In genomic region chr10:86955501-86956194, GRCh38 we compare ENCODE assay signal across 15 cellular contexts. TPM values are rescaled to one million over a fixed set of nuclear protein-coding genes. Genes with fewer than 3 reads are reported as not detected.
DNase-seq lines count a peak whose midpoint lies in the region; TF ChIP-seq lines count a peak whose summit lies in the region.
"Had no signal": no experiment of that assay in that cellular context is flagged by ENCODE, and none has a peak within 500 bp of the region (broad histone marks: within the 10 kb centered on the region; RNA-seq: fewer than 3 reads in every experiment).

No MANE protein-coding gene starts in this region.

- H3K27me3 ChIP-seq in Peyer's patch (no peaks in the 10 kb centered on the region), esophagus muscularis mucosa (no peaks in the 10 kb centered on the region), mesendoderm (ENCODE audit: insufficient read depth, low read length, poor library complexity) (no peaks in the 10 kb centered on the region), testis (no peaks in the 10 kb centered on the region)
- H3K27me3 ChIP-seq: body of pancreas had no signal

- H3K4ac ChIP-seq in mesendoderm (ENCODE audit: low read depth, low read length): no peak overlapping the region

- peak overlapping the region; percentile 54 for H3K23ac ChIP-seq in mesendoderm (ENCODE audit: low read length)

- H3K18ac ChIP-seq in mesendoderm (ENCODE audit: low read length): peak overlapping the region; percentile 72

- TF ChIP-seq EP300 in esophagus muscularis mucosa (IDR thresholded peaks at IDR 0.05): no peak

- peak in 1 of 3 donors; percentile 46 for DNase-seq in Peyer's patch
- DNase-seq in esophagus muscularis mucosa (ENCODE audit: extremely low spot score): no peak
- DNase-seq in mesendoderm: peak; percentile 52
- no peak for DNase-seq in testis
- DNase-seq in hypothalamus (lab: John Stamatoyannopoulos, UW): no peak
- no peak for DNase-seq in cerebellar cortex (ENCODE audit: low spot score)
- no peak for DNase-seq in AML-193 (lab: John Stamatoyannopoulos, UW)
- no peak for DNase-seq in MV-4-11 (lab: John Stamatoyannopoulos, UW)
- DNase-seq: activated CD4-positive, CD25-positive, alpha-beta regulatory T cell; NCI-H510A; SIG-M5 had no signal

- H3K9ac ChIP-seq in mesendoderm (ENCODE audit: low read length): peak overlapping the region; percentile 41

- H3K79me2 ChIP-seq in mesendoderm (ENCODE audit: control insufficient read depth, insufficient read depth, low read length): no peaks in the 10 kb centered on the region

- intact Hi-C loops in esophagus muscularis mucosa (cut with DNase I): no loop called here
- intact Hi-C loops in testis (cut with DNase I; ENCODE audit: low total_unique reads): no loop called here

- TF ChIP-seq CTCF in Peyer's patch (IDR thresholded peaks at IDR 0.05): no peak
- no peak for TF ChIP-seq CTCF in esophagus muscularis mucosa (IDR thresholded peaks at IDR 0.05)
- no peak for TF ChIP-seq CTCF in testis (IDR thresholded peaks at IDR 0.05)

- H3K27ac ChIP-seq in Peyer's patch (peak overlapping the region in 3 of 4 donors; percentile 32 to 71 (median 62)), esophagus muscularis mucosa (replicated peaks in 1 of 4) (peak overlapping the region; percentile 65 to 82 (median 75)), mesendoderm (ENCODE audit: low read depth, low read length) (peak overlapping the region; percentile 79), testis (peak overlapping the region; percentile 87)
- H3K27ac ChIP-seq: HL-60 had no signal

- peak overlapping the region; percentile 40 for H2BK120ac ChIP-seq in mesendoderm (ENCODE audit: low read depth, low read length)

- H3K36me3 ChIP-seq in Peyer's patch (no peaks in the 10 kb centered on the region), esophagus muscularis mucosa (peaks cover 0 to 3% (median 0%) of the 10 kb centered on the region in 4 donors), mesendoderm (ENCODE audit: control insufficient read depth, insufficient read depth, low read length) (no peaks in the 10 kb centered on the region), testis (ENCODE audit: low read depth, missing control alignments) (no peaks in the 10 kb centered on the region)

- H2BK15ac ChIP-seq in mesendoderm (replicated peaks; ENCODE audit: low read depth): no peak overlapping the region

- H3K4me3 ChIP-seq in Peyer's patch (peak overlapping the region in 2 of 4 donors; percentile 24 to 28), esophagus muscularis mucosa (peak overlapping the region; percentile 43 to 55 (median 43)), mesendoderm (ENCODE audit: low read length) (no peak overlapping the region), testis (no peak overlapping the region)
- H3K4me3 ChIP-seq: body of pancreas had no signal

- H2BK5ac ChIP-seq in mesendoderm (ENCODE audit: low read length): peak overlapping the region; percentile 88

- no peak overlapping the region for H4K5ac ChIP-seq in mesendoderm (ENCODE audit: low read length)

- no peaks in the 10 kb centered on the region for H3K79me1 ChIP-seq in mesendoderm (ENCODE audit: low read length)

- no peak for TF ChIP-seq POLR2A in Peyer's patch (IDR thresholded peaks at IDR 0.05)
- TF ChIP-seq POLR2A in esophagus muscularis mucosa (IDR thresholded peaks at IDR 0.05; ENCODE audit: low read depth): no peak
- no peak for TF ChIP-seq POLR2A in testis (IDR thresholded peaks at IDR 0.05)

- peak overlapping the region; percentile 77 for H3K56ac ChIP-seq in mesendoderm (ENCODE audit: low read length)

- no peak overlapping the region for H4K8ac ChIP-seq in mesendoderm (ENCODE audit: low read depth, low read length)

- no peak overlapping the region for H3K4me2 ChIP-seq in mesendoderm (ENCODE audit: low read length)

- 71% methylated on average over 14 of the region's 16 CpGs for WGBS in esophagus muscularis mucosa
- no CpG with 5 or more reads among the region's 16 CpGs for WGBS in mesendoderm (ENCODE audit: extremely low coverage, insufficient coverage, low lambda C conversion rate)
- 57 to 62% methylated on average over 6 to 16 of the region's 16 CpGs for WGBS in testis, 2 donors

- peaks cover 0 to 16% (median 0%) of the 10 kb centered on the region in 4 donors for H3K4me1 ChIP-seq in Peyer's patch
- peaks cover 47 to 74% (median 64%) of the 10 kb centered on the region in 4 donors for H3K4me1 ChIP-seq in esophagus muscularis mucosa
- peaks cover 34% of the 10 kb centered on the region for H3K4me1 ChIP-seq in mesendoderm (ENCODE audit: control insufficient read depth, low read depth, low read length)
- H3K4me1 ChIP-seq in testis: peaks cover 63% of the 10 kb centered on the region

- peak overlapping the region; percentile 71 for H2AK5ac ChIP-seq in mesendoderm (ENCODE audit: low read length)

- H3K9me3 ChIP-seq in Peyer's patch: no peaks in the 10 kb centered on the region
- no peaks in the 10 kb centered on the region for H3K9me3 ChIP-seq in esophagus muscularis mucosa
- H3K9me3 ChIP-seq in testis: no peaks in the 10 kb centered on the region
- H3K9me3 ChIP-seq: body of pancreas had no signal

RNA-seq across cellular contexts. Expression of gene MMRN2, which starts 1.8 kb away (rescaled TPM):
- total RNA-seq in Peyer's patch (10 to 100 TPM in 2 of 4 donors, 1 to 10 TPM in 2; 2.8 to 16.5 (median 12.6) TPM), esophagus muscularis mucosa (10 to 100 TPM; 24.9 to 85.9 (median 56.3) TPM), testis (10 to 100 TPM; 14.9 to 19.1 TPM)
- polyA plus RNA-seq in mesendoderm (2013, experiment 1 of 2): 0.46 TPM
- polyA plus RNA-seq in mesendoderm (2013, experiment 2 of 2): 0.29 TPM
- 21.2 TPM for polyA plus RNA-seq in testis (ENCODE audit: insufficient read depth, low read depth, low replicate concordance)
- total RNA-seq: activated T-helper 1 cell treated with anti-CD3 and anti-CD28 coated beads, Interleukin-12 subunit alpha, Interleukin-12 subunit beta, Interleukin-2, Interleukin-4 antibody, amounts not matched to agents 30 ng/mL and 10 ng/mL and 1 ng/mL, durations not matched to agents 14 hours and 24 hours and 36 hours had no signal

RNA-seq across cellular contexts. Expression of gene SNCG, which starts 2.8 kb away (rescaled TPM):
- total RNA-seq in Peyer's patch: 1 to 10 TPM in 2 of 4 donors, not detected in 2; 2.4 to 8.2 TPM
- total RNA-seq in esophagus muscularis mucosa: 10 to 100 TPM; 13.3 to 41.6 (median 30.6) TPM
- polyA plus RNA-seq in mesendoderm (2013, experiment 1 of 2): 2.8 TPM
- polyA plus RNA-seq in mesendoderm (2013, experiment 2 of 2): 3.3 TPM
- 1 to 10 TPM; 8.3 to 8.9 TPM for total RNA-seq in testis
- 30.3 TPM for polyA plus RNA-seq in testis (ENCODE audit: insufficient read depth, low read depth, low replicate concordance)

RNA-seq across cellular contexts. Expression of gene ADIRF, which starts 12.6 kb away (rescaled TPM):
- total RNA-seq in Peyer's patch: 100 to 1,000 TPM in 3 of 4 donors, 10 to 100 TPM in 1; 86.6 to 605 (median 431) TPM
- total RNA-seq in esophagus muscularis mucosa: 100 to 1,000 TPM in 1 of 4 donors, 10 to 100 TPM in 3; 59.4 to 119 (median 84.8) TPM
- 0.06 TPM for polyA plus RNA-seq in mesendoderm (2013, experiment 1 of 2)
- 0.17 TPM for polyA plus RNA-seq in mesendoderm (2013, experiment 2 of 2)
- 10 to 100 TPM; 21.4 to 35.0 TPM for total RNA-seq in testis
- 85.6 TPM for polyA plus RNA-seq in testis (ENCODE audit: insufficient read depth, low read depth, low replicate concordance)
- total RNA-seq: activated T-helper 1 cell treated with anti-CD3 and anti-CD28 coated beads, Interleukin-12 subunit alpha, Interleukin-12 subunit beta, Interleukin-2, Interleukin-4 antibody, amounts not matched to agents 30 ng/mL and 10 ng/mL and 1 ng/mL, durations not matched to agents 14 hours and 24 hours and 36 hours; renal cortical epithelial cell had no signal

Comparison
In these comparisons a context has a peak if more than half of its experiments do, and no peak if none do; other contexts are left out.
1. H3K4me3 ChIP-seq: peak in esophagus muscularis mucosa (4 of 4); none in mesendoderm (single experiment) and testis (0 of 2).
2. Peak in every context shown above with its lines, with median percentiles within 50 percentile points of each other: H3K27ac ChIP-seq.